In the genomic region with DNA sequence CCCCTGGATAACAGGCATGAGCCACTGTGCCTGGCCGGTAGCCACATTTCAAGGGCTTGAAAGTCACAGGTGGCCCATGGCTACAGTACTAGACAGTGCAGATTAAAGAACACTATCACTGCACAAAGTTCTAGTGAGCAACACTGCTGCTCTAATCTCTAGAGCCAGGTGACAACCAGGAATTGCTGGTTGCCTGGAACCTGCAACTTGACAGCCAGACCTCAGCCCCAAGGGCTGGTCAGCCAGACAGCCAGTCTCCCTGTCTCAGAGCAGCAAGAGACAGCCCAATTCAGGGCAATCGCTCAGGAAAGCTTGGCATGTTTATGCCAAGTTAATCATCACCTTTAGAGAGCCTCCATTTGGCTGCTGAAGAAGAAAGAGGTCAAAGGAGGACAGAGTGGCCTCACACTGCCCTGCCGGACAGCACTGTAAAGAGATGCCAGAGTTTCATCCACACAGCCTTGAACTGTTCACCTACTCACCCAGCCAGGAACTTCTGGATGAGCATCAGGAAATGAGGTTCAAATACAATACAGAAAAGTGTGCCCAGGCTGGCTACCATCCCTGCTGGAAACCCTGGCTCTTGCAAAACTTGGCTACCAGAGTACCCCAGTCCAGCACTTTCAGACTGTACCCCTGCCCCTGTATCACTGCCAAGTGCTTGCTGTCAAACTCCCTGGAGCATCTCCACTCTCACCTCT, we compare ENCODE assay signal across 12 cellular contexts. TPM values are rescaled to one million over a fixed set of nuclear protein-coding genes. Genes with fewer than 3 reads are reported as not detected.
DNase-seq lines count a peak whose midpoint lies in the region; ATAC-seq and TF ChIP-seq lines count a peak whose summit lies in the region.
"Had no signal": no experiment of that assay in that cellular context is flagged by ENCODE, and none has a peak within 500 bp of the region (broad histone marks: within the 10 kb centered on the region; RNA-seq: fewer than 3 reads in every experiment).

No MANE protein-coding gene starts in this region.

- peaks cover 87% of the 10 kb centered on the region for H3K36me3 Mint-ChIP-seq in stimulated activated effector memory CD8-positive, alpha-beta T cell treated with anti-CD3 and anti-CD28 coated beads, Interleukin-12 subunit alpha, Interleukin-12 subunit beta, amount 100 ng/mL, for 72 hours
- H3K36me3 Mint-ChIP-seq: mesothelial cell of epicardium had no signal

- H3K36me3 ChIP-seq in adrenal gland (replicated peaks in 1 of 2): no peaks in the 10 kb centered on the region

- H3K4me3 Mint-ChIP-seq in stimulated activated effector memory CD8-positive, alpha-beta T cell treated with anti-CD3 and anti-CD28 coated beads, Interleukin-12 subunit alpha, Interleukin-12 subunit beta, amount 100 ng/mL, for 72 hours: no peak overlapping the region
- H3K4me3 Mint-ChIP-seq: dendritic cell treated with granulocyte-macrophage colony-stimulating factor and Interleukin-4, amounts not matched to agents 40 ng/mL and 50 ng/mL, for 4 days; mesothelial cell of epicardium had no signal

- H3K27me3 ChIP-seq in adrenal gland: no peaks in the 10 kb centered on the region

- no peak for TF ChIP-seq CTCF in adrenal gland (IDR thresholded peaks at IDR 0.05)

- no peak overlapping the region for H3K4me3 ChIP-seq in adrenal gland

- 18 to 21% (median 20%) methylated on average over 3 of the region's 3 CpGs for WGBS in adrenal gland, 4 donors

- ATAC-seq in stimulated activated effector memory CD8-positive, alpha-beta T cell treated with anti-CD3 and anti-CD28 coated beads, Interleukin-12 subunit alpha, Interleukin-12 subunit beta, amount 100 ng/mL, for 72 hours: no peak
- ATAC-seq in GM19395 (IDR thresholded peaks at IDR 0.05; ENCODE audit: unreplicated experiment): no peak

- intact Hi-C loops in adrenal gland (cut with DNase I): loop anchor here in 1 of 2 donors (5.0 kb wide), 1 partner anchor 43 kb away; no protein-coding TSS in a partner anchor

- H3K9me3 Mint-ChIP-seq in stimulated activated effector memory CD8-positive, alpha-beta T cell treated with anti-CD3 and anti-CD28 coated beads, Interleukin-12 subunit alpha, Interleukin-12 subunit beta, amount 100 ng/mL, for 72 hours: no peaks in the 10 kb centered on the region
- H3K9me3 Mint-ChIP-seq: dendritic cell treated with granulocyte-macrophage colony-stimulating factor and Interleukin-4, amounts not matched to agents 40 ng/mL and 50 ng/mL, for 4 days; mesothelial cell of epicardium had no signal

- peak overlapping the region; percentile 78 for H3K27ac Mint-ChIP-seq in stimulated activated effector memory CD8-positive, alpha-beta T cell treated with anti-CD3 and anti-CD28 coated beads, Interleukin-12 subunit alpha, Interleukin-12 subunit beta, amount 100 ng/mL, for 72 hours
- H3K27ac Mint-ChIP-seq: dendritic cell treated with granulocyte-macrophage colony-stimulating factor and Interleukin-4, amounts not matched to agents 40 ng/mL and 50 ng/mL, for 4 days had no signal

- H3K9me3 ChIP-seq in adrenal gland (replicated peaks in 1 of 3): no peaks in the 10 kb centered on the region

- H3K4me1 Mint-ChIP-seq in stimulated activated effector memory CD8-positive, alpha-beta T cell treated with anti-CD3 and anti-CD28 coated beads, Interleukin-12 subunit alpha, Interleukin-12 subunit beta, amount 100 ng/mL, for 72 hours: peaks cover 92% of the 10 kb centered on the region

- DNase-seq in DMS53 (lab: John Stamatoyannopoulos, UW) (peak; percentile 12), DMS53 treated with DMSO at 0.1 percent for 48 hours (lab: John Stamatoyannopoulos, UW; ENCODE audit: unreplicated experiment) (no peak), adrenal gland (peak; percentile 60 to 93 (median 85)), kidney glomerular epithelial cell (lab: John Stamatoyannopoulos, UW) (peak; percentile 52), DMS153 (lab: John Stamatoyannopoulos, UW) (no peak), iPS-NIHi11 (ENCODE audit: low spot score) (no peak)
- DNase-seq in stimulated activated effector memory CD8-positive, alpha-beta T cell treated with anti-CD3 and anti-CD28 coated beads, Interleukin-12 subunit alpha, Interleukin-12 subunit beta, amount 100 ng/mL, for 72 hours (ENCODE audit: low spot score in 2 of 2): no peak
- DNase-seq: activated CD8-positive, alpha-beta memory T cell treated with anti-CD3 and anti-CD28 coated beads for 24 hours had no signal

- peak in 1 of 2 donors; percentile 42 for TF ChIP-seq POLR2A in adrenal gland (IDR thresholded peaks at IDR 0.05)

- peak overlapping the region; percentile 36 to 75 (median 53) for H3K27ac ChIP-seq in adrenal gland
- H3K27ac ChIP-seq: 22Rv1 had no signal

- peaks cover 37 to 67% of the 10 kb centered on the region in 2 donors for H3K4me1 ChIP-seq in adrenal gland (replicated peaks in 1 of 2)

RNA-seq across cellular contexts. Expression of a gene that starts 6.0 kb away (rescaled TPM):
- total RNA-seq in adrenal gland: 10 to 100 TPM; 33.2 to 77.0 (median 65.9) TPM
- polyA plus RNA-seq in adrenal gland: 100 to 1,000 TPM in 2 of 3 donors, 10 to 100 TPM in 1; 72.0 to 145 (median 122) TPM

RNA-seq across cellular contexts. Expression of a gene that starts 8.9 kb away (rescaled TPM):
- total RNA-seq in adrenal gland: 10 to 100 TPM; 17.5 to 47.1 (median 29.0) TPM
- polyA plus RNA-seq in adrenal gland: 100 to 1,000 TPM in 1 of 3 donors, 10 to 100 TPM in 2; 20.8 to 154 (median 71.6) TPM

Comparison
In these comparisons a context has a peak if more than half of its experiments do, and no peak if none do; other contexts are left out.
1. DNase-seq: peak in DMS53 (single experiment), adrenal gland (7 of 7) and kidney glomerular epithelial cell (single experiment); none in DMS53 treated with DMSO at 0.1 percent for 48 hours (single experiment), stimulated activated effector memory CD8-positive, alpha-beta T cell treated with anti-CD3 and anti-CD28 coated beads, Interleukin-12 subunit alpha, Interleukin-12 subunit beta, amount 100 ng/mL, for 72 hours (0 of 2), DMS153 (single experiment) and iPS-NIHi11 (single experiment).